In the genomic region with DNA sequence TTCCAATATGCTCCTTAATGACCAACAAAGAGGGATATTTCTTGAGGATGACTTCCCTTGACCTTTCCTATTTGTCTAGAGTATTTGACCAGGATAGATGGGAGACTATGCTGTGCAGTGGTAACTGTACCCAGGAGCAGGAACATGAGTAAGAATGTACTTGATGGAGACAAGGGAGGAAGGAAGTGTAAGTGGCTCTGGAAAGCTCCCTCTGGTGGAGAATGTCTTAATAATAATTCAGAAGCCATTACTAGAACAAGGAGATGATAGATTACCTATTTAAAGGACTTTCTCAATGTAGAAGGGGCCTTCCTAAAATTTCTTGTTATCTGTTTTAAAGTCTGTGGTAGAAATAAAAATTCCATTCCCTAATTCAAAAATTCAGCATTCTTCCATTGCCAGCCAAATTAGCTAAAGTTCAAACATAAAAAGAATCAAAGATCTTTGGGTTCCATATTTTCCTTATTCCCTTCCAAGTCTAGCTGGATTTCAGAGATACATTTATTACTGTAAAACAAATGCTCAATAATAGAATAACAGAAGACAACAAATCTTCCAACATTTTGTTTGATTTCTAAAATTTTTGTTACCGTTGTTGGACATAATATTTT, we compare ENCODE assay signal across 8 cellular contexts.
DNase-seq lines count a peak whose midpoint lies in the region; FAIRE-seq and TF ChIP-seq lines count a peak whose summit lies in the region.

No MANE protein-coding gene starts in this region.

- FAIRE-seq in astrocyte (lab: Jason Lieb, UNC), result no peak

- H3K4me3 Mint-ChIP-seq in HFFc6 (no peak overlapping the region), astrocyte (ENCODE audit: unreplicated experiment) (no peak overlapping the region)
- H3K4me3 Mint-ChIP-seq in activated T-helper 1 cell treated with anti-CD3 and anti-CD28 coated beads, Interleukin-12 subunit alpha, Interleukin-12 subunit beta, Interleukin-2, Interleukin-4 antibody, amounts not matched to agents 30 ng/mL and 10 ng/mL and 1 ng/mL, durations not matched to agents 14 hours and 24 hours and 36 hours, result no peak overlapping the region

- intact Hi-C loops in activated T-helper 1 cell treated with anti-CD3 and anti-CD28 coated beads, Interleukin-12 subunit alpha, Interleukin-12 subunit beta, Interleukin-2, Interleukin-4 antibody, amounts not matched to agents 30 ng/mL and 10 ng/mL and 1 ng/mL, durations not matched to agents 14 hours and 24 hours and 36 hours (cut with micrococcal nuclease), result no loop called here

- H3K9me3 Mint-ChIP-seq in HFFc6 (peaks cover 9% of the 10 kb centered on the region), astrocyte (ENCODE audit: unreplicated experiment) (no peaks in the 10 kb centered on the region)
- H3K9me3 Mint-ChIP-seq in activated T-helper 1 cell treated with anti-CD3 and anti-CD28 coated beads, Interleukin-12 subunit alpha, Interleukin-12 subunit beta, Interleukin-2, Interleukin-4 antibody, amounts not matched to agents 30 ng/mL and 10 ng/mL and 1 ng/mL, durations not matched to agents 14 hours and 24 hours and 36 hours, result no peaks in the 10 kb centered on the region

- H3K27ac Mint-ChIP-seq in HFFc6, result no peak overlapping the region
- no peak overlapping the region for H3K27ac Mint-ChIP-seq in astrocyte (ENCODE audit: unreplicated experiment)
- no peak overlapping the region for H3K27ac Mint-ChIP-seq in activated T-helper 1 cell treated with anti-CD3 and anti-CD28 coated beads, Interleukin-12 subunit alpha, Interleukin-12 subunit beta, Interleukin-2, Interleukin-4 antibody, amounts not matched to agents 30 ng/mL and 10 ng/mL and 1 ng/mL, durations not matched to agents 14 hours and 24 hours and 36 hours

- H3K27ac ChIP-seq in astrocyte (ENCODE audit: low read depth, low read length), result no peak overlapping the region

- H3K4me1 Mint-ChIP-seq in HFFc6 (ENCODE audit: low read depth) (no peaks in the 10 kb centered on the region), astrocyte (ENCODE audit: low read depth, unreplicated experiment) (no peaks in the 10 kb centered on the region)
- H3K4me1 Mint-ChIP-seq in activated T-helper 1 cell treated with anti-CD3 and anti-CD28 coated beads, Interleukin-12 subunit alpha, Interleukin-12 subunit beta, Interleukin-2, Interleukin-4 antibody, amounts not matched to agents 30 ng/mL and 10 ng/mL and 1 ng/mL, durations not matched to agents 14 hours and 24 hours and 36 hours (ENCODE audit: low read depth), result no peaks in the 10 kb centered on the region

- TF ChIP-seq CTCF in HFFc6 (IDR thresholded peaks at IDR 0.05), result peak; percentile 76
- TF ChIP-seq CTCF in astrocyte (IDR thresholded peaks at IDR 0.05; ENCODE audit: insufficient read depth, low read depth, low read length), result peak; percentile 64
- TF ChIP-seq CTCF in kidney epithelial cell (IDR thresholded peaks at IDR 0.05; ENCODE audit: insufficient read depth, low read length, poor library complexity, severe bottlenecking), result peak; percentile 62

- H3K4me1 ChIP-seq in astrocyte (ENCODE audit: insufficient read depth, low read length), result no peaks in the 10 kb centered on the region

- no peaks in the 10 kb centered on the region for H3K79me2 ChIP-seq in astrocyte (ENCODE audit: insufficient read depth, low read length)

- no peak overlapping the region for H2AFZ ChIP-seq in astrocyte (ENCODE audit: low read depth, low read length)

- H3K27me3 Mint-ChIP-seq in HFFc6 (ENCODE audit: insufficient read depth) (no peaks in the 10 kb centered on the region), astrocyte (ENCODE audit: low read depth, unreplicated experiment) (no peaks in the 10 kb centered on the region)
- H3K27me3 Mint-ChIP-seq in activated T-helper 1 cell treated with anti-CD3 and anti-CD28 coated beads, Interleukin-12 subunit alpha, Interleukin-12 subunit beta, Interleukin-2, Interleukin-4 antibody, amounts not matched to agents 30 ng/mL and 10 ng/mL and 1 ng/mL, durations not matched to agents 14 hours and 24 hours and 36 hours (ENCODE audit: insufficient read depth), result no peaks in the 10 kb centered on the region

- no peaks in the 10 kb centered on the region for H3K27me3 ChIP-seq in astrocyte (ENCODE audit: insufficient read depth, low read length)
- H3K27me3 ChIP-seq in kidney epithelial cell (ENCODE audit: control insufficient read depth, insufficient read depth, low read length), result no peaks in the 10 kb centered on the region

- H4K20me1 ChIP-seq in astrocyte (ENCODE audit: insufficient read depth, low read length), result no peaks in the 10 kb centered on the region

- DNase-seq in NOMO-1 treated with DMSO at 0.1 percent for 48 hours (lab: John Stamatoyannopoulos, UW; ENCODE audit: unreplicated experiment), result peak; percentile 23
- DNase-seq in NOMO-1 treated with dmso at 0.1 percent for 144 hours (lab: John Stamatoyannopoulos, UW; ENCODE audit: unreplicated experiment), result no peak
- peak; percentile 2 for DNase-seq in HFFc6
- DNase-seq in NAMALWA (ENCODE audit: low spot score), result peak; percentile 57
- peak; percentile 32 for DNase-seq in astrocyte (ENCODE audit: low read depth)
- peak; percentile 16 for DNase-seq in kidney epithelial cell (ENCODE audit: low read depth)
- no peak for DNase-seq in activated T-helper 1 cell treated with anti-CD3 and anti-CD28 coated beads, Interleukin-12 subunit alpha, Interleukin-12 subunit beta, Interleukin-2, Interleukin-4 antibody, amounts not matched to agents 30 ng/mL and 10 ng/mL and 1 ng/mL, durations not matched to agents 14 hours and 24 hours and 36 hours (ENCODE audit: low spot score)
- no peak for DNase-seq in germinal center (ENCODE audit: low spot score)

- no peak overlapping the region for H3K9ac ChIP-seq in astrocyte (ENCODE audit: low read length)

- no peaks in the 10 kb centered on the region for H3K36me3 Mint-ChIP-seq in HFFc6 (ENCODE audit: low read depth)
- no peaks in the 10 kb centered on the region for H3K36me3 Mint-ChIP-seq in astrocyte (ENCODE audit: low read depth, unreplicated experiment)
- no peaks in the 10 kb centered on the region for H3K36me3 Mint-ChIP-seq in activated T-helper 1 cell treated with anti-CD3 and anti-CD28 coated beads, Interleukin-12 subunit alpha, Interleukin-12 subunit beta, Interleukin-2, Interleukin-4 antibody, amounts not matched to agents 30 ng/mL and 10 ng/mL and 1 ng/mL, durations not matched to agents 14 hours and 24 hours and 36 hours (ENCODE audit: low read depth)

- H3K4me2 ChIP-seq in astrocyte (ENCODE audit: low read length), result no peak overlapping the region

- H3K36me3 ChIP-seq in astrocyte (ENCODE audit: insufficient read depth, low read length), result no peaks in the 10 kb centered on the region
- no peaks in the 10 kb centered on the region for H3K36me3 ChIP-seq in kidney epithelial cell (ENCODE audit: control insufficient read depth, insufficient read depth, low read length)

- H3K4me3 ChIP-seq in astrocyte (ENCODE audit: insufficient read depth, low read depth, low read length) (no peak overlapping the region), kidney epithelial cell (ENCODE audit: low read depth, low read length) (no peak overlapping the region)

- H3K9me3 ChIP-seq in astrocyte (ENCODE audit: insufficient read depth, low read depth, low read length), result no peaks in the 10 kb centered on the region

Comparison
In these comparisons a context has a peak if more than half of its experiments do, and no peak if none do; other contexts are left out.
1. DNase-seq: peak in NOMO-1 treated with DMSO at 0.1 percent for 48 hours (single experiment), HFFc6 (single experiment), NAMALWA (single experiment), astrocyte (single experiment) and kidney epithelial cell (single experiment); none in NOMO-1 treated with dmso at 0.1 percent for 144 hours (single experiment), activated T-helper 1 cell treated with anti-CD3 and anti-CD28 coated beads, Interleukin-12 subunit alpha, Interleukin-12 subunit beta, Interleukin-2, Interleukin-4 antibody, amounts not matched to agents 30 ng/mL and 10 ng/mL and 1 ng/mL, durations not matched to agents 14 hours and 24 hours and 36 hours (single experiment) and germinal center (single experiment).
2. Peak in every context shown above with its lines, with median percentiles within 50 percentile points of each other: CTCF ChIP-seq.